ENCODE assay signal across 25 cellular contexts in the genomic region with DNA sequence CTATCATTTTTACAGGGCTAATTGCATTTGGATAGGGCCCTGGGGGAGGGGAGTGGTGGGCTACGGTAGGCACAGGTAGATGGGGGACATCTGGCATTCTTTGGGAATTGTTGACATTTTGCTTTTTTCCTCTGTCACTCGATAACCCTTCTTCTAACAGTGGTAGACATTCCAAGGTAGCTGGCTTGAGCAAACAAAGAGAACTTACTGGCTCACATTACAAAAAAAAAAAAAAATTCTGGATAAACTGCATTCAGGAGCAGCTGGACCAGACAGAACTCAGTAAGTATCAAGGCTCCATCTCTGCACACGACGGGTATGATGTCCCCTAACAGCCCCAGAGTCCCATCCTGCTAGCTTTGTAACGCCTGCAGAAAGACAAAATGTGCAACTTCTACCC.
A peak's percentile ranks its signal among the peaks of the same experiment; 100 is the strongest.
DNase-seq lines count a peak whose midpoint lies in the region; ATAC-seq and TF ChIP-seq lines count a peak whose summit lies in the region.
"Had no signal": no experiment of that assay in that cellular context is flagged by ENCODE, and none has a peak within 500 bp of the region (broad histone marks: within the 10 kb centered on the region; RNA-seq: fewer than 3 reads in every experiment).

No MANE protein-coding gene starts in this region.

- H3K36me3 Mint-ChIP-seq in progenitor cell of endocrine pancreas (ENCODE audit: insufficient read depth): peaks cover 1% of the 10 kb centered on the region
- H3K36me3 Mint-ChIP-seq: CD8-positive, alpha-beta T cell had no signal

- peaks cover 29% of the 10 kb centered on the region for H3K4me1 Mint-ChIP-seq in progenitor cell of endocrine pancreas (ENCODE audit: low read depth)

- peaks cover 15% of the 10 kb centered on the region; the same call in 1 of the 2 replicates for H3K4me1 ChIP-seq in Panc1 (ENCODE audit: control insufficient read depth, insufficient read depth, low read length)

- DNase-seq in DMS53 (lab: John Stamatoyannopoulos, UW): peak; percentile 40
- no peak for DNase-seq in DMS53 treated with DMSO at 0.1 percent for 48 hours (lab: John Stamatoyannopoulos, UW; ENCODE audit: unreplicated experiment)
- peak; percentile 46 for DNase-seq in NCI-H146 treated with DMSO at 0.1 percent for 48 hours (lab: John Stamatoyannopoulos, UW; ENCODE audit: unreplicated experiment)
- no peak for DNase-seq in Panc1 (ENCODE audit: low read depth, low spot score)
- DNase-seq in progenitor cell of endocrine pancreas (ENCODE audit: low spot score, unreplicated experiment): no peak
- no peak for DNase-seq in NOMO-1 treated with DMSO at 0.1 percent for 48 hours (lab: John Stamatoyannopoulos, UW; ENCODE audit: unreplicated experiment)
- DNase-seq in iPS-NIHi7 (ENCODE audit: extremely low spot score): no peak
- DNase-seq: ACHN; C1 segment of cervical spinal cord; Calu3; CD8-positive, alpha-beta T cell; DMS153; EL; GF-D8; NCI-H1092; NCI-H1436; NCI-H2029 treated with DMSO at 0.1 percent for 48 hours; NCI-H446 treated with DMSO at 0.1 percent for 48 hours; NCI-H774; NK-92 treated with Interleukin-12 subunit alpha and Interleukin-12 subunit beta, amount 100 ng/mL, for 24 hours; Right ventricle myocardium superior had no signal

- H3K9me3 ChIP-seq in Panc1 (ENCODE audit: control insufficient read depth, insufficient read depth, low read depth, low read length): no peaks in the 10 kb centered on the region; the same call in 1 of the 2 replicates

- in situ Hi-C loops in Panc1 (cut with HindIII; ENCODE audit: low pct_unique_long_range_greater_than_20kb, low sequenced_read_pairs): no loop called here

- BruUV-seq in Panc1 (replicated peaks; lab: Mats Ljungman, UMichigan): no TSS peak

- POLR2A ChIA-PET in Panc1 (lab: Charles Lee): no interaction called here

- no peak overlapping the region for H3K4me3 ChIP-seq in Panc1 (ENCODE audit: low read depth in 2 of 2, low read length in 2 of 2)
- H3K4me3 ChIP-seq: K562 had no signal

- peak overlapping the region; percentile 63; the same call in 1 of the 2 replicates for H3K27ac ChIP-seq in Panc1 (ENCODE audit: low read length)
- H3K27ac ChIP-seq: 22Rv1 had no signal

- no peak overlapping the region for H3K4me3 Mint-ChIP-seq in progenitor cell of endocrine pancreas (ENCODE audit: low read depth)
- H3K4me3 Mint-ChIP-seq: CD8-positive, alpha-beta T cell; T-helper 1 cell treated with Interleukin-12 subunit alpha and Interleukin-12 subunit beta and Interleukin-4 antibody, amounts not matched to agents 30 μg/mL and 1 μg/mL, for 36 hours had no signal

- H3K36me3 ChIP-seq in Panc1 (ENCODE audit: control insufficient read depth, insufficient read depth, low read length): no peaks in the 10 kb centered on the region

- H3K27ac Mint-ChIP-seq in progenitor cell of endocrine pancreas: peak overlapping the region; percentile 84
- H3K27ac Mint-ChIP-seq: CD8-positive, alpha-beta T cell; T-helper 1 cell treated with Interleukin-12 subunit alpha and Interleukin-12 subunit beta and Interleukin-4 antibody, amounts not matched to agents 30 μg/mL and 1 μg/mL, for 36 hours had no signal

- H3K27me3 Mint-ChIP-seq in progenitor cell of endocrine pancreas: no peaks in the 10 kb centered on the region

- CTCF ChIA-PET in Panc1 (lab: Charles Lee): no interaction called here

- no peak for ATAC-seq in Panc1
- no peak for ATAC-seq in GM21825 (IDR thresholded peaks at IDR 0.05; ENCODE audit: unreplicated experiment)
- ATAC-seq: CD8-positive, alpha-beta T cell; K562 had no signal

- intact Hi-C loops in Panc1 (cut with micrococcal nuclease; ENCODE audit: unreplicated experiment): no loop called here

- TF ChIP-seq CTCF in Panc1 (IDR thresholded peaks at IDR 0.05) (no peak), progenitor cell of endocrine pancreas (IDR thresholded peaks at IDR 0.05; ENCODE audit: unreplicated experiment) (no peak)

- no peaks in the 10 kb centered on the region for H3K27me3 ChIP-seq in Panc1 (ENCODE audit: control insufficient read depth, insufficient read depth, low read length)

- peaks cover 7% of the 10 kb centered on the region for H3K9me3 Mint-ChIP-seq in progenitor cell of endocrine pancreas (ENCODE audit: low read depth)
- H3K9me3 Mint-ChIP-seq: CD8-positive, alpha-beta T cell; T-helper 1 cell treated with Interleukin-12 subunit alpha and Interleukin-12 subunit beta and Interleukin-4 antibody, amounts not matched to agents 30 μg/mL and 1 μg/mL, for 36 hours had no signal

Comparison
In these comparisons a context has a peak if more than half of its experiments do, and no peak if none do; other contexts are left out.
1. DNase-seq: peak in DMS53 (single experiment) and NCI-H146 treated with DMSO at 0.1 percent for 48 hours (single experiment); none in DMS53 treated with DMSO at 0.1 percent for 48 hours (single experiment), Panc1 (single experiment), progenitor cell of endocrine pancreas (single experiment), NOMO-1 treated with DMSO at 0.1 percent for 48 hours (single experiment) and iPS-NIHi7 (single experiment).